ENCODE assay signal across 6 cellular contexts in genomic region chr1:223251387-223251786, GRCh38.
DNase-seq lines count a peak whose midpoint lies in the region; ATAC-seq, FAIRE-seq and TF ChIP-seq lines count a peak whose summit lies in the region.
"Not testable (repeated sequence)": the region's sequence is repeated elsewhere in the genome, so short reads cannot be mapped to it uniquely, and the experiment has no call there.

No MANE protein-coding gene starts in this region.

- H3K27ac ChIP-seq in CD4-positive, alpha-beta T cell (ENCODE audit: low read depth, low read length); HEK293 (ENCODE audit: extremely low read depth, low read depth, low read length); K562 (ENCODE audit: extremely low read depth, low read depth, low read length); mesenchymal stem cell (ENCODE audit: low read length, poor library complexity, severe bottlenecking): not testable (repeated sequence)

- not testable (repeated sequence) for H3K36me3 ChIP-seq in HEK293 (ENCODE audit: control insufficient read depth in 2 of 2, insufficient read depth in 1 of 2, low read length in 2 of 2); K562 (ENCODE audit: control insufficient read depth, insufficient read depth, low read length); mesenchymal stem cell (ENCODE audit: control insufficient read depth in 1 of 2, insufficient read depth in 2 of 2, low read depth in 1 of 2, low read length in 2 of 2)

- not testable (repeated sequence) for BruUV-seq in K562 (replicated peaks; lab: Mats Ljungman, UMichigan)

- not testable (repeated sequence) for H3K4me2 ChIP-seq in K562 (ENCODE audit: insufficient read depth, low read length)
- peak overlapping the region; percentile 5 for H3K4me2 ChIP-seq in mesenchymal stem cell (ENCODE audit: low read length, poor library complexity, severe bottlenecking)

- CTCF ChIA-PET in CD4-positive, alpha-beta T cell (lab: Charles Lee); K562 (lab: Yijun Ruan, JAX; ENCODE audit: low intra/inter-chr PET ratio): not testable (repeated sequence)
- CTCF ChIA-PET in HEK293 (lab: Yijun Ruan, JAX) = interaction anchor here (1.0 kb wide), 1 partner anchor 108 kb away, joined by 5 read pairs; the partner anchor contains the start of gene TLR5

- not testable (repeated sequence) for H3K4ac ChIP-seq in mesenchymal stem cell (ENCODE audit: low read depth in 1 of 2, low read length in 2 of 2)

- H3K27me3 ChIP-seq in CD4-positive, alpha-beta T cell (ENCODE audit: control insufficient read depth, insufficient read depth, low read length); K562 (ENCODE audit: control insufficient read depth in 2 of 2, insufficient read depth in 2 of 2, low read length in 2 of 2): not testable (repeated sequence)
- H3K27me3 ChIP-seq in mesenchymal stem cell (ENCODE audit: control insufficient read depth in 1 of 2, insufficient read depth in 1 of 2, low read length in 2 of 2) = peaks cover 45 to 60% of the 10 kb centered on the region in 2 experiments

- not testable (repeated sequence) for H2BK120ac ChIP-seq in mesenchymal stem cell (ENCODE audit: low read depth, low read length)

- H4K8ac ChIP-seq in mesenchymal stem cell (ENCODE audit: low read length) = not testable (repeated sequence)

- not testable (repeated sequence) for H3K79me2 ChIP-seq in K562 (ENCODE audit: control insufficient read depth, insufficient read depth, low read length)

- H2BK12ac ChIP-seq in mesenchymal stem cell (ENCODE audit: low read length in 2 of 2) = not testable (repeated sequence)

- H3K9me1 ChIP-seq in K562 (ENCODE audit: control insufficient read depth, insufficient read depth, low read length) = not testable (repeated sequence)

- H2BK5ac ChIP-seq in mesenchymal stem cell (ENCODE audit: low read depth, low read length, poor library complexity, severe bottlenecking) = not testable (repeated sequence)

- H2AK5ac ChIP-seq in mesenchymal stem cell (ENCODE audit: low read length, severe bottlenecking) = not testable (repeated sequence)

- intact Hi-C loops in CD4-positive, alpha-beta T cell (cut with DNase I, micrococcal nuclease); K562 (cut with micrococcal nuclease): not testable (repeated sequence)

- 6% methylated on average over 1 of the region's 2 CpGs for WGBS in K562 (ENCODE audit: insufficient coverage, low coverage, missing lambda C conversion rate)
- no CpG with 5 or more reads among the region's 2 CpGs for WGBS in mesenchymal stem cell

- in situ Hi-C loops in K562 (cut with MboI) = not testable (repeated sequence)

- not testable (repeated sequence) for DNase-seq in CD4-positive, alpha-beta T cell; T-helper 17 cell; K562 (ENCODE audit: extremely low read depth in 1 of 4, low spot score in 3 of 4); mesenchymal stem cell
- peak; percentile 21 for DNase-seq in osteocyte (ENCODE audit: extremely low spot score, unreplicated experiment)

- H3K27me3 Mint-ChIP-seq in CD4-positive, alpha-beta T cell; T-helper 17 cell: not testable (repeated sequence)
- peaks cover 15% of the 10 kb centered on the region for H3K27me3 Mint-ChIP-seq in osteocyte (ENCODE audit: unreplicated experiment)

- H3K4me3 Mint-ChIP-seq in CD4-positive, alpha-beta T cell; T-helper 17 cell; osteocyte (ENCODE audit: unreplicated experiment): not testable (repeated sequence)

- H3K79me1 ChIP-seq in mesenchymal stem cell (replicated peaks; ENCODE audit: low read length, poor library complexity, severe bottlenecking) = not testable (repeated sequence)

- not testable (repeated sequence) for ATAC-seq in CD4-positive, alpha-beta T cell (ENCODE audit: poor library complexity); T-helper 17 cell; K562

- not testable (repeated sequence) for H3K23ac ChIP-seq in mesenchymal stem cell (ENCODE audit: low read length in 2 of 2)

- peak overlapping the region; percentile 87 for H3K27ac Mint-ChIP-seq in CD4-positive, alpha-beta T cell
- peak overlapping the region; percentile 67 for H3K27ac Mint-ChIP-seq in T-helper 17 cell
- not testable (repeated sequence) for H3K27ac Mint-ChIP-seq in osteocyte (ENCODE audit: unreplicated experiment)

- H2AFZ ChIP-seq in K562 (ENCODE audit: low read depth, low read length); mesenchymal stem cell (ENCODE audit: low read depth, low read length): not testable (repeated sequence)

- H2BK15ac ChIP-seq in mesenchymal stem cell (ENCODE audit: low read depth, poor library complexity, severe bottlenecking) = not testable (repeated sequence)

- TF ChIP-seq EP300 in K562 (IDR thresholded peaks at IDR 0.05; ENCODE audit: low read length) = not testable (repeated sequence)

- H4K91ac ChIP-seq in mesenchymal stem cell (ENCODE audit: low read length) = not testable (repeated sequence)

- FAIRE-seq in K562 (lab: Jason Lieb, UNC) = not testable (repeated sequence)

- not testable (repeated sequence) for H4K20me1 ChIP-seq in K562 (replicated peaks; ENCODE audit: control insufficient read depth, insufficient read depth, low read length)

- H3K9me3 Mint-ChIP-seq in CD4-positive, alpha-beta T cell; osteocyte (ENCODE audit: unreplicated experiment): not testable (repeated sequence)

- H3K4me1 ChIP-seq in HEK293 (ENCODE audit: control insufficient read depth, insufficient read depth, low read length); K562 (replicated peaks in 1 of 2; ENCODE audit: control insufficient read depth in 2 of 2, insufficient read depth in 2 of 2, low read length in 2 of 2); mesenchymal stem cell (ENCODE audit: control insufficient read depth, insufficient read depth, low read depth, low read length): not testable (repeated sequence)

- TF ChIP-seq POLR2A in K562 (conservative IDR thresholded peaks at IDR 0.05) = not testable (repeated sequence)

- H3K4me1 Mint-ChIP-seq in CD4-positive, alpha-beta T cell (ENCODE audit: low read depth) = peaks cover 58% of the 10 kb centered on the region
- peaks cover 30% of the 10 kb centered on the region for H3K4me1 Mint-ChIP-seq in T-helper 17 cell
- not testable (repeated sequence) for H3K4me1 Mint-ChIP-seq in osteocyte (ENCODE audit: unreplicated experiment)

- H3K9ac ChIP-seq in K562 (ENCODE audit: insufficient read depth in 1 of 2, low read depth in 2 of 2, low read length in 2 of 2); mesenchymal stem cell (ENCODE audit: low read length): not testable (repeated sequence)

- H3K18ac ChIP-seq in mesenchymal stem cell (ENCODE audit: low read depth in 1 of 2, low read length in 2 of 2) = not testable (repeated sequence)

- not testable (repeated sequence) for H3K9me3 ChIP-seq in CD4-positive, alpha-beta T cell (ENCODE audit: control insufficient read depth, low read length); HEK293 (ENCODE audit: control insufficient read depth, insufficient read depth, low read depth, low read length); T-helper 17 cell (ENCODE audit: control insufficient read depth, low read length, poor library complexity, severe bottlenecking); K562 (replicated peaks; ENCODE audit: control insufficient read depth, insufficient read depth, low read depth, low read length); mesenchymal stem cell (ENCODE audit: control insufficient read depth, low read length)

- H3K14ac ChIP-seq in mesenchymal stem cell (ENCODE audit: low read length in 2 of 2) = not testable (repeated sequence)

- H3K4me3 ChIP-seq in HEK293 (ENCODE audit: low read depth, low read length); K562; mesenchymal stem cell (ENCODE audit: insufficient read depth in 1 of 2, low read depth in 1 of 2, low read length in 2 of 2): not testable (repeated sequence)

- POLR2A ChIA-PET in CD4-positive, alpha-beta T cell (lab: Charles Lee); HEK293 (lab: Yijun Ruan, JAX); K562 (lab: Yijun Ruan, JAX): not testable (repeated sequence)

- H3K36me3 Mint-ChIP-seq in CD4-positive, alpha-beta T cell (ENCODE audit: low read depth); T-helper 17 cell (ENCODE audit: low read depth); osteocyte (ENCODE audit: unreplicated experiment): not testable (repeated sequence)

- not testable (repeated sequence) for TF ChIP-seq CTCF in CD4-positive, alpha-beta T cell (IDR thresholded peaks at IDR 0.05); HEK293 (tag by site-specific recombination; IDR thresholded peaks at IDR 0.05); K562 (IDR thresholded peaks at IDR 0.05 in 2 of 3, conservative IDR thresholded peaks at IDR 0.05 in 1 of 3; ENCODE audit: insufficient read depth in 2 of 3, low read depth in 1 of 3, low read length in 3 of 3); osteocyte (IDR thresholded peaks at IDR 0.05)

- TF ChIP-seq RAD21 in K562 (CRISPR knock-in tag; conservative IDR thresholded peaks at IDR 0.05 in 1 of 2, IDR thresholded peaks at IDR 0.05 in 1 of 2) = not testable (repeated sequence)

TF ChIP-seq in K562, 482 proteins besides CTCF, POLR2A, EP300 and RAD21:
- TF ChIP-seq ZNF146 (CRISPR knock-in tag; IDR thresholded peaks at IDR 0.05; ENCODE audit: unreplicated experiment) = peak; percentile 60
